9 cellular contexts compared by ENCODE assay signal in genomic region chr6:169212436-169212835, GRCh38. TPM values are rescaled to one million over a fixed set of nuclear protein-coding genes. Genes with fewer than 3 reads are reported as not detected.
DNase-seq lines count a peak whose midpoint lies in the region; ATAC-seq and TF ChIP-seq lines count a peak whose summit lies in the region.
"Had no signal": no experiment of that assay in that cellular context is flagged by ENCODE, and none has a peak within 500 bp of the region (broad histone marks: within the 10 kb centered on the region; RNA-seq: fewer than 3 reads in every experiment).

No MANE protein-coding gene starts in this region.

- H3K27me3 ChIP-seq in HUES64 (ENCODE audit: insufficient read depth, low read length), result no peaks in the 10 kb centered on the region
- H3K27me3 ChIP-seq in RWPE2 (ENCODE audit: insufficient read depth, poor library complexity, severe bottlenecking), result no peaks in the 10 kb centered on the region
- no peaks in the 10 kb centered on the region for H3K27me3 ChIP-seq in sigmoid colon
- H3K27me3 ChIP-seq: neutrophil had no signal

- H3K9ac ChIP-seq in HUES64 (ENCODE audit: low read depth, low read length), result no peak overlapping the region

- H3K27ac ChIP-seq in HUES64 (ENCODE audit: low read depth, low read length) (no peak overlapping the region), RWPE2 (ENCODE audit: poor library complexity, severe bottlenecking) (peak overlapping the region; percentile 38), sigmoid colon (peak overlapping the region; percentile 86 to 97 (median 90))

- no peak for TF ChIP-seq POLR2A in sigmoid colon (IDR thresholded peaks at IDR 0.05)

- 100% methylated on average over 3 of the region's 5 CpGs for WGBS in HUES64
- 29 to 64% methylated on average over 5 of the region's 5 CpGs for WGBS in sigmoid colon, 2 donors

- peaks cover 3% of the 10 kb centered on the region; the same call in 1 of the 2 replicates for H3K9me3 ChIP-seq in HUES64 (ENCODE audit: insufficient read depth, low read depth, low read length)
- no peaks in the 10 kb centered on the region for H3K9me3 ChIP-seq in RWPE2 (ENCODE audit: severe bottlenecking)
- peaks cover 0 to 5% (median 1%) of the 10 kb centered on the region in 4 donors for H3K9me3 ChIP-seq in sigmoid colon
- H3K9me3 ChIP-seq: neutrophil had no signal

- TF ChIP-seq EP300 in sigmoid colon (IDR thresholded peaks at IDR 0.05), result no peak

- H3K4me3 ChIP-seq in HUES64 (ENCODE audit: low read length) (peak overlapping the region; percentile 41), RWPE2 (ENCODE audit: severe bottlenecking) (peak overlapping the region; percentile 8), epithelial cell of esophagus (ENCODE audit: low read length) (peak overlapping the region; percentile 34), sigmoid colon (peak overlapping the region in 3 of 4 donors; percentile 22 to 38 (median 33))

- TF ChIP-seq CTCF in RWPE2 (IDR thresholded peaks at IDR 0.05; ENCODE audit: poor library complexity, severe bottlenecking) (no peak), epithelial cell of esophagus (IDR thresholded peaks at IDR 0.05; ENCODE audit: insufficient read depth, low read depth, low read length, missing control alignments) (no peak), sigmoid colon (IDR thresholded peaks at IDR 0.05) (no peak)

- intact Hi-C loops in sigmoid colon (cut with DNase I), result loop anchor here (5.0 to 10.0 kb wide), 4 partner anchors 240 to 578 kb away; no protein-coding TSS in a partner anchor

- ATAC-seq in RWPE2 (ENCODE audit: low read depth) (no peak), GM21367 (IDR thresholded peaks at IDR 0.05; ENCODE audit: unreplicated experiment) (no peak), HG02840 (IDR thresholded peaks at IDR 0.05; ENCODE audit: low FRiP score, unreplicated experiment) (no peak)

- H3K4me1 ChIP-seq in HUES64 (ENCODE audit: insufficient read depth, low read length), result peaks cover 5% of the 10 kb centered on the region
- peaks cover 17% of the 10 kb centered on the region for H3K4me1 ChIP-seq in RWPE2 (ENCODE audit: insufficient read depth, poor library complexity, severe bottlenecking)
- peaks cover 0 to 41% (median 37%) of the 10 kb centered on the region in 4 donors for H3K4me1 ChIP-seq in sigmoid colon

- DNase-seq in RWPE2 (ENCODE audit: low spot score) (no peak), epithelial cell of esophagus (ENCODE audit: low read depth) (no peak), sigmoid colon (no peak), GOT3 (lab: John Stamatoyannopoulos, UW) (no peak)
- DNase-seq: NCI-H1436 treated with DMSO at 0.1 percent for 48 hours had no signal

- H3K36me3 ChIP-seq in HUES64 (ENCODE audit: insufficient read depth, low read length) (0 out of 2 replicates have a peak, but pooled peaks cover 3% of the 10 kb centered on the region), RWPE2 (ENCODE audit: low read depth) (no peaks in the 10 kb centered on the region), sigmoid colon (peaks cover 0 to 3% (median 0%) of the 10 kb centered on the region in 4 donors)
- H3K36me3 ChIP-seq: neutrophil had no signal

RNA-seq across cellular contexts. Expression of gene THBS2, which starts 41.2 kb away (rescaled TPM):
- 14.0 TPM for polyA plus RNA-seq in HUES64 (2013, experiment 1 of 2)
- 10.1 TPM for polyA plus RNA-seq in HUES64 (2013, experiment 2 of 2)
- 10 to 100 TPM; 37.6 to 59.0 (median 42.7) TPM for total RNA-seq in sigmoid colon
- 1 to 10 TPM; 1.7 to 3.0 (median 1.8) TPM for polyA plus RNA-seq in sigmoid colon
